12 cellular contexts compared by ENCODE assay signal in the genomic region with DNA sequence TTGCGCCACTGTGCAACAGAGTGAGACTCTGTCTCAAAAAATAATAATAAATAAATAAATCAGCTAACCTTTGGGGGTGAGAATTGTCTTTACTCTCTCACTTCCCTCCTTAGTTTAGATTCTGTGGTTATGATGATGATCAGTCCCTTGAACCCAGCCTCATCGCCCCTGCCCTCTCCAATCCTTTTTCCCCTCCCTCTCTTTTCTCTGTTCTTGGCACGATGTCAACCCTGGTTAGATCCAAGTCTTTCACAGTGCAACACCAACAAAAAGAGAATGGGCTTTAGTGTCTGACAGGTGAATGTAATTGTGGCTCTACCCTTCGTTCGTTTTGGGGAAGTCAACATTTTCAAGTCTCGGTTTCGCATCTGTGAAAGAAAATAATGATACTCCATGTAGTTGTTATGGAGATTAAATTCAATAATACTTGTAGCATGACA. TPM values are rescaled to one million over a fixed set of nuclear protein-coding genes. Genes with fewer than 3 reads are reported as not detected.
DNase-seq lines count a peak whose midpoint lies in the region; ATAC-seq and TF ChIP-seq lines count a peak whose summit lies in the region.
"Had no signal": no experiment of that assay in that cellular context is flagged by ENCODE, and none has a peak within 500 bp of the region (broad histone marks: within the 10 kb centered on the region; RNA-seq: fewer than 3 reads in every experiment).

No MANE protein-coding gene starts in this region.

- H3K27me3 Mint-ChIP-seq in chondrocyte (ENCODE audit: low read depth): no peaks in the 10 kb centered on the region
- H3K27me3 Mint-ChIP-seq in activated CD4-positive, alpha-beta T cell treated with anti-CD3 and anti-CD28 coated beads, Interleukin-2, amount 10 ng/mL, durations not matched to agents 24 days and 14 days: peaks cover 8% of the 10 kb centered on the region
- H3K27me3 Mint-ChIP-seq in CD4-positive, alpha-beta T cell: peaks cover 12% of the 10 kb centered on the region

- peaks cover 4% of the 10 kb centered on the region for H3K9me3 Mint-ChIP-seq in chondrocyte (ENCODE audit: low read depth)
- H3K9me3 Mint-ChIP-seq in activated CD4-positive, alpha-beta T cell treated with anti-CD3 and anti-CD28 coated beads, Interleukin-2, amount 10 ng/mL, durations not matched to agents 24 days and 14 days: peaks cover 4% of the 10 kb centered on the region
- H3K9me3 Mint-ChIP-seq in CD4-positive, alpha-beta T cell: peaks cover 4% of the 10 kb centered on the region

- H3K9me3 ChIP-seq in CD4-positive, alpha-beta T cell (ENCODE audit: control insufficient read depth, low read length): no peaks in the 10 kb centered on the region
- H3K9me3 ChIP-seq in SK-N-SH: no peaks in the 10 kb centered on the region

- no peaks in the 10 kb centered on the region for H4K20me1 ChIP-seq in SK-N-SH (ENCODE audit: insufficient read depth)

- TF ChIP-seq CTCF in chondrocyte (IDR thresholded peaks at IDR 0.05) (no peak), SK-N-SH (IDR thresholded peaks at IDR 0.05) (no peak)
- TF ChIP-seq CTCF in CD4-positive, alpha-beta T cell (IDR thresholded peaks at IDR 0.05): no peak

- 0 out of 2 replicates have a peak, but pooled peaks cover 4% of the 10 kb centered on the region for H3K9me2 ChIP-seq in SK-N-SH

- H2AFZ ChIP-seq in SK-N-SH (ENCODE audit: low read depth): no peak overlapping the region

- no peak overlapping the region for H3K4me3 ChIP-seq in SK-N-SH (ENCODE audit: low read depth in 2 of 2, low read length in 1 of 2)

- no peaks in the 10 kb centered on the region for H3K36me3 ChIP-seq in SK-N-SH (replicated peaks in 1 of 2; ENCODE audit: control insufficient read depth in 1 of 2, insufficient read depth in 2 of 2, low read length in 1 of 2)

- H3K4me2 ChIP-seq in SK-N-SH: no peak overlapping the region

- no peaks in the 10 kb centered on the region for H3K79me2 ChIP-seq in SK-N-SH (ENCODE audit: insufficient read depth)

- intact Hi-C loops in activated CD4-positive, alpha-beta T cell treated with anti-CD3 and anti-CD28 coated beads, Interleukin-2, amount 10 ng/mL, durations not matched to agents 24 days and 14 days (cut with micrococcal nuclease): no loop called here
- intact Hi-C loops in CD4-positive, alpha-beta T cell (cut with DNase I, micrococcal nuclease): no loop called here

- TF ChIP-seq RAD21 in SK-N-SH (IDR thresholded peaks at IDR 0.05; ENCODE audit: low read length): no peak

- no peak overlapping the region for H3K4me3 Mint-ChIP-seq in chondrocyte (ENCODE audit: unreplicated experiment)
- H3K4me3 Mint-ChIP-seq in activated CD4-positive, alpha-beta T cell treated with anti-CD3 and anti-CD28 coated beads, Interleukin-2, amount 10 ng/mL, durations not matched to agents 24 days and 14 days: no peak overlapping the region
- no peak overlapping the region for H3K4me3 Mint-ChIP-seq in CD4-positive, alpha-beta T cell
- H3K4me3 Mint-ChIP-seq: naive thymus-derived CD8-positive, alpha-beta T cell had no signal

- peaks cover 36% of the 10 kb centered on the region for H3K4me1 Mint-ChIP-seq in chondrocyte (ENCODE audit: low read depth)
- H3K4me1 Mint-ChIP-seq in activated CD4-positive, alpha-beta T cell treated with anti-CD3 and anti-CD28 coated beads, Interleukin-2, amount 10 ng/mL, durations not matched to agents 24 days and 14 days: no peaks in the 10 kb centered on the region
- H3K4me1 Mint-ChIP-seq in CD4-positive, alpha-beta T cell (ENCODE audit: low read depth): no peaks in the 10 kb centered on the region
- H3K4me1 Mint-ChIP-seq: naive thymus-derived CD8-positive, alpha-beta T cell had no signal

- no peak for TF ChIP-seq EP300 in SK-N-SH (IDR thresholded peaks at IDR 0.05; ENCODE audit: borderline replicate concordance in 1 of 2, low read depth in 1 of 2, low read length in 1 of 2)

- no peaks in the 10 kb centered on the region; a peak in 1 of 4 replicates for H3K4me1 ChIP-seq in SK-N-SH (ENCODE audit: control insufficient read depth in 1 of 2, insufficient read depth in 2 of 2, low read depth in 1 of 2, low read length in 1 of 2)

- 74% methylated on average over 7 of the region's 7 CpGs for WGBS in SK-N-SH (ENCODE audit: low lambda C conversion rate)

- no peak overlapping the region for H3K9ac ChIP-seq in SK-N-SH

- H3K27me3 ChIP-seq in CD4-positive, alpha-beta T cell (ENCODE audit: control insufficient read depth, insufficient read depth, low read length): no peaks in the 10 kb centered on the region
- no peaks in the 10 kb centered on the region for H3K27me3 ChIP-seq in SK-N-SH (ENCODE audit: insufficient read depth)

- CTCF ChIA-PET in CD4-positive, alpha-beta T cell (lab: Charles Lee): no interaction called here
- CTCF ChIA-PET in SK-N-SH (lab: Yijun Ruan, JAX): no interaction called here

- DNase-seq in chondrocyte (ENCODE audit: low spot score) (no peak), SK-N-SH (no peak)
- DNase-seq in activated CD4-positive, alpha-beta T cell treated with anti-CD3 and anti-CD28 coated beads, Interleukin-2, amount 10 ng/mL, durations not matched to agents 24 days and 14 days: no peak
- no peak for DNase-seq in CD4-positive, alpha-beta T cell
- DNase-seq in activated CD4-positive, alpha-beta T cell treated with anti-CD3 and anti-CD28 coated beads for 1 hour: no peak
- DNase-seq: left cardiac atrium; naive thymus-derived CD8-positive, alpha-beta T cell; right cardiac atrium; SHP77 treated with DMSO at 0.1 percent for 48 hours had no signal

- POLR2A ChIA-PET in CD4-positive, alpha-beta T cell (lab: Charles Lee): no interaction called here
- POLR2A ChIA-PET in SK-N-SH (lab: Yijun Ruan, JAX): no interaction called here

- no peak overlapping the region for H3K27ac ChIP-seq in CD4-positive, alpha-beta T cell (ENCODE audit: low read depth, low read length)
- H3K27ac ChIP-seq in SK-N-SH (ENCODE audit: low read depth in 2 of 2, low read length in 1 of 2): no peak overlapping the region

- peak overlapping the region; percentile 45 for H3K27ac Mint-ChIP-seq in chondrocyte (ENCODE audit: unreplicated experiment)
- no peak overlapping the region for H3K27ac Mint-ChIP-seq in activated CD4-positive, alpha-beta T cell treated with anti-CD3 and anti-CD28 coated beads, Interleukin-2, amount 10 ng/mL, durations not matched to agents 24 days and 14 days
- H3K27ac Mint-ChIP-seq in CD4-positive, alpha-beta T cell: no peak overlapping the region
- H3K27ac Mint-ChIP-seq: naive thymus-derived CD8-positive, alpha-beta T cell had no signal

- H3K36me3 Mint-ChIP-seq in chondrocyte (ENCODE audit: low read depth): peaks cover 37% of the 10 kb centered on the region
- H3K36me3 Mint-ChIP-seq in activated CD4-positive, alpha-beta T cell treated with anti-CD3 and anti-CD28 coated beads, Interleukin-2, amount 10 ng/mL, durations not matched to agents 24 days and 14 days (ENCODE audit: low read depth): no peaks in the 10 kb centered on the region
- no peaks in the 10 kb centered on the region for H3K36me3 Mint-ChIP-seq in CD4-positive, alpha-beta T cell (ENCODE audit: low read depth)

- no peaks in the 10 kb centered on the region for H3F3A ChIP-seq in SK-N-SH (replicated peaks; ENCODE audit: insufficient read depth)

- ATAC-seq in GM18519 (IDR thresholded peaks at IDR 0.05; ENCODE audit: low FRiP score, unreplicated experiment) (peak; percentile 81), GM21526 (IDR thresholded peaks at IDR 0.05; ENCODE audit: low FRiP score, unreplicated experiment) (peak; percentile 72), HG03354 (IDR thresholded peaks at IDR 0.05; ENCODE audit: poor library complexity, severe bottlenecking, unreplicated experiment) (peak; percentile 96)
- ATAC-seq in CD4-positive, alpha-beta T cell (ENCODE audit: poor library complexity): no peak
- ATAC-seq: left cardiac atrium; naive thymus-derived CD8-positive, alpha-beta T cell; right cardiac atrium had no signal

TF ChIP-seq in SK-N-SH, 30 proteins besides CTCF, POLR2A, EP300 and RAD21 (continues in another document):
- no peak for TF ChIP-seq MXI1 (IDR thresholded peaks at IDR 0.05; ENCODE audit: low read depth, low read length)
- no peak for TF ChIP-seq TEAD4 (IDR thresholded peaks at IDR 0.05; ENCODE audit: borderline replicate concordance, insufficient read depth)
- no peak for TF ChIP-seq YY1 (IDR thresholded peaks at IDR 0.05; ENCODE audit: low read depth)
- no peak for TF ChIP-seq NRF1 (IDR thresholded peaks at IDR 0.05; ENCODE audit: low read depth, low read length)
- TF ChIP-seq RFX5 (IDR thresholded peaks at IDR 0.05; ENCODE audit: low read length): no peak
- no peak for TF ChIP-seq GABPA (IDR thresholded peaks at IDR 0.05; ENCODE audit: low read depth)
- TF ChIP-seq JUND (IDR thresholded peaks at IDR 0.05): no peak
- TF ChIP-seq, protein P1, sequence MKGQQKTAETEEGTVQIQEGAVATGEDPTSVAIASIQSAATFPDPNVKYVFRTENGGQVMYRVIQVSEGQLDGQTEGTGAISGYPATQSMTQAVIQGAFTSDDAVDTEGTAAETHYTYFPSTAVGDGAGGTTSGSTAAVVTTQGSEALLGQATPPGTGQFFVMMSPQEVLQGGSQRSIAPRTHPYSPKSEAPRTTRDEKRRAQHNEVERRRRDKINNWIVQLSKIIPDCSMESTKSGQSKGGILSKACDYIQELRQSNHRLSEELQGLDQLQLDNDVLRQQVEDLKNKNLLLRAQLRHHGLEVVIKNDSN (IDR thresholded peaks at IDR 0.05; ENCODE audit: borderline replicate concordance, low read depth): no peak
- TF ChIP-seq GATA2 (CRISPR knock-in tag; IDR thresholded peaks at IDR 0.05): no peak
- TF ChIP-seq, protein P2, sequence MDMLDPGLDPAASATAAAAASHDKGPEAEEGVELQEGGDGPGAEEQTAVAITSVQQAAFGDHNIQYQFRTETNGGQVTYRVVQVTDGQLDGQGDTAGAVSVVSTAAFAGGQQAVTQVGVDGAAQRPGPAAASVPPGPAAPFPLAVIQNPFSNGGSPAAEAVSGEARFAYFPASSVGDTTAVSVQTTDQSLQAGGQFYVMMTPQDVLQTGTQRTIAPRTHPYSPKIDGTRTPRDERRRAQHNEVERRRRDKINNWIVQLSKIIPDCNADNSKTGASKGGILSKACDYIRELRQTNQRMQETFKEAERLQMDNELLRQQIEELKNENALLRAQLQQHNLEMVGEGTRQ (IDR thresholded peaks at IDR 0.05; ENCODE audit: borderline replicate concordance, low read depth, low read length): no peak
- TF ChIP-seq RCOR1 (IDR thresholded peaks at IDR 0.05; ENCODE audit: low read length): no peak
- TF ChIP-seq CHD2 (IDR thresholded peaks at IDR 0.05; ENCODE audit: low read length, partially characterized antibody): no peak
- no peak for TF ChIP-seq MEF2A (IDR thresholded peaks at IDR 0.05; ENCODE audit: borderline replicate concordance, low read depth)

RNA-seq across cellular contexts. Expression of a gene that starts 59.0 kb away (rescaled TPM):
- total RNA-seq in chondrocyte: 179 to 336 TPM (median 336 TPM) in 3 replicates
- total RNA-seq in activated CD4-positive, alpha-beta T cell treated with anti-CD3 and anti-CD28 coated beads, Interleukin-2, amount 10 ng/mL, durations not matched to agents 24 days and 14 days: not detected in 2 replicates
- total RNA-seq in CD4-positive, alpha-beta T cell: under 1 TPM; 0.47 to 0.71 TPM
- 0.08 and 0.11 TPM in 2 replicates for polyA plus RNA-seq in SK-N-SH (2012; rRNA removed)
- polyA plus RNA-seq in SK-N-SH (2012; cell fraction: cytosol; rRNA removed): 0.03 and 0.12 TPM in 2 replicates
- 0.04 and 0.13 TPM in 2 replicates for polyA plus RNA-seq in SK-N-SH (2012; cell fraction: nucleus; rRNA removed)
- total RNA-seq: naive thymus-derived CD8-positive, alpha-beta T cell had no signal
- polyA plus RNA-seq: naive thymus-derived CD8-positive, alpha-beta T cell had no signal

Comparison
In these comparisons a context has a peak if more than half of its experiments do, and no peak if none do; other contexts are left out.
1. RNA of a gene that starts 59.0 kb away (total RNA-seq): 179 to 336 TPM in chondrocyte; 0.47 to 0.71 TPM in CD4-positive, alpha-beta T cell and not detected in activated CD4-positive, alpha-beta T cell treated with anti-CD3 and anti-CD28 coated beads, Interleukin-2, amount 10 ng/mL, durations not matched to agents 24 days and 14 days; every median in the first group is over 100 times any median in the second.